Comparison of ENCODE assay signal across 8 cellular contexts in the genomic region with DNA sequence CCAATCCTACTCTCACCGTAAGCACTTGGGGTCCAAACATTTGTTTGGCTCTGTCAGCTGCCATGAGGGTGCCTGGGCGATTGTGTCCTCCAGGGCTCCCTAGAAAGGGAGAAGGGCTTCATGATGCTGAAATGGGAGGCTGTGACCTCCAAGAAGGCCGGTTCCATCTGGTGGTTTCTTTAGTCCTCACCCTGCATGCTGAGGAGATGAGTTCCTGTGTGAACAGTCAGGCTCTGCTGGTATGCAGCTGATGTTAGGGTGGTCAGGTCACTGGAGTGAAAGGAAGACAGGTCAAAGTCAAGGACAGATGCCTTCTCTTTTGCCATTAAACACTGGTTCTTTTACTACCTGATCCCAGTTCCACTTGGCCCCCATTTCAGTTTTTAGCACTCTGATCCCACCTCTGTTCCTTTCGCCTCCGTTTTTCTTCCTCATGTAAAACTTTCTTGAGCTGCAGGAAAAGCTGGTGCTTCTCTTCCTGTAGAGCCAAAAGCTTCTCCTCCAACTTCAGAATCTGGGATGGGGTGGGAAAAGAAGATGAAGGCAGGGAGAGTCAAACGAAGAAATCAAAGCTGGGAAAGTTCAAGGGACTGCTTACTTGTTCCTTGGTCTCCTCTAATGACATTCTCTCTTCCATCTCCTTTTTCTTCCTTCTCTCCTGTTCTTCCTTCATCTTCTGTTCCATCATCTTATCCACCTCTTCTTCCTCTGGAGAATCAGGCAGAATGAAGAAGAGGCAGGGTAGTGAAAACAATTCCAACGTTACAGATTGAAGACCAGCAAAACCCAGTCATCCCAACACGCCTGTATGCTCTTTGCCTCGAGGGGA. TPM values are rescaled to one million over a fixed set of nuclear protein-coding genes. Genes with fewer than 3 reads are reported as not detected.
A peak's percentile ranks its signal among the peaks of the same experiment; 100 is the strongest.
DNase-seq lines count a peak whose midpoint lies in the region; ATAC-seq and TF ChIP-seq lines count a peak whose summit lies in the region.

No MANE protein-coding gene starts in this region.

- intact Hi-C loops in thyroid gland (cut with DNase I), result no loop called here

- ATAC-seq in activated T-helper 17 cell treated with anti-CD3 and anti-CD28 coated beads, Interleukin-2, amount 50 U/mL, for 72 hours (replicated peaks), result no peak
- ATAC-seq in HG02973 (IDR thresholded peaks at IDR 0.05; ENCODE audit: unreplicated experiment) (no peak), HG02884 (IDR thresholded peaks at IDR 0.05; ENCODE audit: unreplicated experiment) (no peak)

- H3K27ac Mint-ChIP-seq in activated naive CD4-positive, alpha-beta T cell treated with anti-CD3 and anti-CD28 coated beads, Interleukin-2, amount 10 ng/mL, durations not matched to agents 7 days and 5 days, result peak overlapping the region; percentile 89
- peak overlapping the region; percentile 86 for H3K27ac Mint-ChIP-seq in activated T-helper 17 cell treated with anti-CD3 and anti-CD28 coated beads, Interleukin-2, amount 50 U/mL, for 72 hours

- 46 to 48% methylated on average over 9 of the region's 9 CpGs for WGBS in thyroid gland, 2 donors

- peak overlapping the region; percentile 84 for H3K4me3 Mint-ChIP-seq in activated naive CD4-positive, alpha-beta T cell treated with anti-CD3 and anti-CD28 coated beads, Interleukin-2, amount 10 ng/mL, durations not matched to agents 7 days and 5 days
- H3K4me3 Mint-ChIP-seq in activated T-helper 17 cell treated with anti-CD3 and anti-CD28 coated beads, Interleukin-2, amount 50 U/mL, for 72 hours, result peak overlapping the region; percentile 95

- no peaks in the 10 kb centered on the region for H3K9me3 ChIP-seq in thyroid gland

- CTCF ChIA-PET in activated naive CD4-positive, alpha-beta T cell treated with anti-CD3 and anti-CD28 coated beads, Interleukin-2, amount 10 ng/mL, durations not matched to agents 7 days and 5 days (lab: Charles Lee), result interaction anchor here (0.7 to 4.7 kb wide), 8 partner anchors 9 to 269 kb away, joined by 3 to 16 read pairs (median 4); partner anchors contain the start of gene ACAP1

- no peaks in the 10 kb centered on the region for H3K27me3 ChIP-seq in kidney epithelial cell (ENCODE audit: control insufficient read depth, insufficient read depth, low read length)
- no peaks in the 10 kb centered on the region for H3K27me3 ChIP-seq in thyroid gland

- peaks cover 63% of the 10 kb centered on the region for H3K4me1 Mint-ChIP-seq in activated naive CD4-positive, alpha-beta T cell treated with anti-CD3 and anti-CD28 coated beads, Interleukin-2, amount 10 ng/mL, durations not matched to agents 7 days and 5 days
- H3K4me1 Mint-ChIP-seq in activated T-helper 17 cell treated with anti-CD3 and anti-CD28 coated beads, Interleukin-2, amount 50 U/mL, for 72 hours, result peaks cover 38% of the 10 kb centered on the region

- no peak for DNase-seq in activated naive CD4-positive, alpha-beta T cell treated with anti-CD3 and anti-CD28 coated beads, Interleukin-2, amount 10 ng/mL, durations not matched to agents 7 days and 5 days
- DNase-seq in activated naive CD4-positive, alpha-beta T cell treated with Interleukin-2 at 50 U/mL for 16 hours, result no peak
- DNase-seq in kidney epithelial cell (ENCODE audit: low read depth) (no peak), thyroid gland (no peak), NCI-H2107 treated with DMSO at 0.1 percent for 48 hours (lab: John Stamatoyannopoulos, UW; ENCODE audit: unreplicated experiment) (no peak)

- H3K4me1 ChIP-seq in thyroid gland, result peaks cover 22 to 37% of the 10 kb centered on the region in 2 donors

- no peaks in the 10 kb centered on the region for H3K9me3 Mint-ChIP-seq in activated naive CD4-positive, alpha-beta T cell treated with anti-CD3 and anti-CD28 coated beads, Interleukin-2, amount 10 ng/mL, durations not matched to agents 7 days and 5 days
- H3K9me3 Mint-ChIP-seq in activated T-helper 17 cell treated with anti-CD3 and anti-CD28 coated beads, Interleukin-2, amount 50 U/mL, for 72 hours, result no peaks in the 10 kb centered on the region

- H3K36me3 ChIP-seq in kidney epithelial cell (ENCODE audit: control insufficient read depth, insufficient read depth, low read length) (peaks cover 10% of the 10 kb centered on the region), thyroid gland (peaks cover 56 to 63% of the 10 kb centered on the region in 2 donors)

- peaks cover 60% of the 10 kb centered on the region for H3K36me3 Mint-ChIP-seq in activated naive CD4-positive, alpha-beta T cell treated with anti-CD3 and anti-CD28 coated beads, Interleukin-2, amount 10 ng/mL, durations not matched to agents 7 days and 5 days
- peaks cover 90% of the 10 kb centered on the region for H3K36me3 Mint-ChIP-seq in activated T-helper 17 cell treated with anti-CD3 and anti-CD28 coated beads, Interleukin-2, amount 50 U/mL, for 72 hours (ENCODE audit: low read depth)

- TF ChIP-seq CTCF in kidney epithelial cell (IDR thresholded peaks at IDR 0.05; ENCODE audit: insufficient read depth, low read length, poor library complexity, severe bottlenecking) (no peak), thyroid gland (IDR thresholded peaks at IDR 0.05) (no peak)

- H3K27ac ChIP-seq in thyroid gland, result peak overlapping the region in 1 of 3 donors; percentile 83

- no peaks in the 10 kb centered on the region for H3K27me3 Mint-ChIP-seq in activated naive CD4-positive, alpha-beta T cell treated with anti-CD3 and anti-CD28 coated beads, Interleukin-2, amount 10 ng/mL, durations not matched to agents 7 days and 5 days
- H3K27me3 Mint-ChIP-seq in activated T-helper 17 cell treated with anti-CD3 and anti-CD28 coated beads, Interleukin-2, amount 50 U/mL, for 72 hours, result no peaks in the 10 kb centered on the region

- H3K4me3 ChIP-seq in kidney epithelial cell (ENCODE audit: low read depth, low read length) (peak overlapping the region; percentile 69), thyroid gland (replicated peaks in 1 of 3) (peak overlapping the region; percentile 51 to 95 (median 68))

- TF ChIP-seq POLR2A in thyroid gland (IDR thresholded peaks at IDR 0.05), result no peak

RNA-seq across cellular contexts. Expression of gene GPS2, which starts 1.1 kb away (rescaled TPM):
- total RNA-seq in activated T-helper 17 cell treated with anti-CD3 and anti-CD28 coated beads, Interleukin-2, amount 50 U/mL, for 72 hours, result 10 to 100 TPM; 38.3 to 65.6 TPM
- total RNA-seq in kidney epithelial cell (73.5 and 76.0 TPM in 2 replicates), thyroid gland (100 to 1,000 TPM in 2 of 4 donors, 10 to 100 TPM in 2; 69.5 to 130 (median 100) TPM)

RNA-seq across cellular contexts. Expression of gene EIF5A, which starts 6.7 kb away (rescaled TPM):
- total RNA-seq in activated T-helper 17 cell treated with anti-CD3 and anti-CD28 coated beads, Interleukin-2, amount 50 U/mL, for 72 hours, result 100 to 1,000 TPM; 429 to 978 TPM
- total RNA-seq in kidney epithelial cell (460 and 490 TPM in 2 replicates), thyroid gland (100 to 1,000 TPM; 135 to 210 (median 144) TPM)

RNA-seq across cellular contexts. Expression of gene NEURL4, which starts 15.0 kb away (rescaled TPM):
- 10 to 100 TPM; 22.9 to 33.0 TPM for total RNA-seq in activated T-helper 17 cell treated with anti-CD3 and anti-CD28 coated beads, Interleukin-2, amount 50 U/mL, for 72 hours
- 16.3 and 29.9 TPM in 2 replicates for total RNA-seq in kidney epithelial cell
- 10 to 100 TPM; 18.5 to 32.8 (median 22.5) TPM for total RNA-seq in thyroid gland

RNA-seq across cellular contexts. Expression of gene YBX2, which starts 19.7 kb away (rescaled TPM):
- under 1 TPM; 0.15 to 0.26 TPM for total RNA-seq in activated T-helper 17 cell treated with anti-CD3 and anti-CD28 coated beads, Interleukin-2, amount 50 U/mL, for 72 hours
- total RNA-seq in kidney epithelial cell (0.08 and 0.48 TPM in 2 replicates), thyroid gland (1 to 10 TPM; 1.2 to 4.1 (median 2.1) TPM)

RNA-seq across cellular contexts. Expression of gene ACAP1, which starts 22.2 kb away (rescaled TPM):
- total RNA-seq in activated T-helper 17 cell treated with anti-CD3 and anti-CD28 coated beads, Interleukin-2, amount 50 U/mL, for 72 hours, result 100 to 1,000 TPM; 527 to 774 TPM
- total RNA-seq in kidney epithelial cell (0.14 and 3.6 TPM in 2 replicates), thyroid gland (1 to 10 TPM in 3 of 4 donors, under 1 TPM in 1; 0.89 to 7.1 (median 3.8) TPM)
